18 cellular contexts compared by ENCODE assay signal in genomic region chr2:23505218-23505983, GRCh38.
A peak's percentile ranks its signal among the peaks of the same experiment; 100 is the strongest.
DNase-seq lines count a peak whose midpoint lies in the region; ATAC-seq and TF ChIP-seq lines count a peak whose summit lies in the region.
"Had no signal": no experiment of that assay in that cellular context is flagged by ENCODE, and none has a peak within 500 bp of the region (broad histone marks: within the 10 kb centered on the region; RNA-seq: fewer than 3 reads in every experiment).

No MANE protein-coding gene starts in this region.

- no peak overlapping the region for H3K18ac ChIP-seq in mesendoderm (ENCODE audit: low read length)

- H3K27ac ChIP-seq in DOHH2 (ENCODE audit: low read depth, low read length) (no peak overlapping the region), lower lobe of right lung (no peak overlapping the region), mesendoderm (ENCODE audit: low read depth, low read length) (no peak overlapping the region)
- H3K27ac ChIP-seq: coronary artery, spleen had no signal

- peak; percentile 27; the same call in 1 of the 2 replicates for TF ChIP-seq RAD21 in Ishikawa (IDR thresholded peaks at IDR 0.05; ENCODE audit: low read depth)

- H3K27ac Mint-ChIP-seq in brain: peak overlapping the region in 3 of 5 experiments; percentile 36 to 90 (median 45)
- H3K27ac Mint-ChIP-seq: activated T-helper 2 cell treated with anti-CD3 and anti-CD28 coated beads, Interferon-gamma antibody, Interleukin-2, Interleukin-4, amounts not matched to agents 10 μg/mL and 5 μg/mL and 100 μg/mL, durations not matched to agents 14 hours and 24 hours and 36 hours; CD14-positive monocyte had no signal

- DNase-seq in lower lobe of right lung (peak; percentile 36), mesendoderm (no peak), NCI-H2171 treated with DMSO at 0.1 percent for 48 hours (lab: John Stamatoyannopoulos, UW) (no peak)
- no peak for DNase-seq in stimulated activated CD4-positive, alpha-beta T cell treated with anti-CD3 and anti-CD28 coated beads, Interleukin-1b, Interleukin-23, amount 100 ng/mL, for 48 hours
- DNase-seq: activated CD8-positive, alpha-beta memory T cell treated with anti-CD3 and anti-CD28 coated beads for 24 hours; amniotic stem cell; erythroblast; heart right ventricle; left colon; spleen; stimulated activated naive CD8-positive, alpha-beta T cell treated with anti-CD3 and anti-CD28 coated beads, Interleukin-15, amount 100 ng/mL, for 72 hours had no signal

- H3K23ac ChIP-seq in mesendoderm (ENCODE audit: low read length): no peak overlapping the region

- H3K4me1 ChIP-seq in DOHH2 (ENCODE audit: control insufficient read depth, low read length): no peaks in the 10 kb centered on the region
- H3K4me1 ChIP-seq in lower lobe of right lung: peaks cover 27% of the 10 kb centered on the region
- no peaks in the 10 kb centered on the region for H3K4me1 ChIP-seq in mesendoderm (ENCODE audit: control insufficient read depth, low read depth, low read length)

- H4K20me1 ChIP-seq in DOHH2 (ENCODE audit: control insufficient read depth, insufficient read depth, low read depth, low read length): no peaks in the 10 kb centered on the region

- TF ChIP-seq EP300 in Ishikawa (IDR thresholded peaks at IDR 0.05; ENCODE audit: borderline replicate concordance): no peak

- H3K9me3 Mint-ChIP-seq in brain: no peaks in the 10 kb centered on the region
- H3K9me3 Mint-ChIP-seq: activated T-helper 2 cell treated with anti-CD3 and anti-CD28 coated beads, Interferon-gamma antibody, Interleukin-2, Interleukin-4, amounts not matched to agents 10 μg/mL and 5 μg/mL and 100 μg/mL, durations not matched to agents 14 hours and 24 hours and 36 hours; stimulated activated naive CD8-positive, alpha-beta T cell treated with anti-CD3 and anti-CD28 coated beads, Interleukin-15, amount 100 ng/mL, for 72 hours had no signal

- H3K9me2 ChIP-seq in DOHH2 (replicated peaks; ENCODE audit: control insufficient read depth, low read length): no peaks in the 10 kb centered on the region

- H3K79me1 ChIP-seq in mesendoderm (ENCODE audit: low read length): no peaks in the 10 kb centered on the region

- no CpG with 5 or more reads among the region's 9 CpGs for WGBS in mesendoderm (ENCODE audit: extremely low coverage, insufficient coverage, low lambda C conversion rate)

- TF ChIP-seq CTCF in DOHH2 (IDR thresholded peaks at IDR 0.05; ENCODE audit: low read depth, low read length, poor library complexity, severe bottlenecking) (peak; percentile 50), brain (conservative IDR thresholded peaks at IDR 0.05) (no peak), lower lobe of right lung (IDR thresholded peaks at IDR 0.05) (no peak)

- H3K4me1 Mint-ChIP-seq in brain: peaks cover 93% of the 10 kb centered on the region

- H4K5ac ChIP-seq in mesendoderm (ENCODE audit: low read length): no peak overlapping the region

- no peaks in the 10 kb centered on the region for H3K9me3 ChIP-seq in DOHH2 (ENCODE audit: control insufficient read depth, insufficient read depth, low read length)
- H3K9me3 ChIP-seq in lower lobe of right lung: no peaks in the 10 kb centered on the region
- H3K9me3 ChIP-seq: heart right ventricle, spleen had no signal

- H3F3A ChIP-seq in DOHH2 (ENCODE audit: control insufficient read depth, insufficient read depth): no peaks in the 10 kb centered on the region

- no peak overlapping the region for H3K4me3 Mint-ChIP-seq in brain
- H3K4me3 Mint-ChIP-seq: stimulated activated naive CD8-positive, alpha-beta T cell treated with anti-CD3 and anti-CD28 coated beads, Interleukin-15, amount 100 ng/mL, for 72 hours had no signal

- H3K27me3 Mint-ChIP-seq in brain: peaks cover 9% of the 10 kb centered on the region

- H4K8ac ChIP-seq in mesendoderm (ENCODE audit: low read depth, low read length): no peak overlapping the region

- no peak overlapping the region for H2BK5ac ChIP-seq in mesendoderm (ENCODE audit: low read length)

- H2BK15ac ChIP-seq in mesendoderm (replicated peaks; ENCODE audit: low read depth): no peak overlapping the region

- H3K56ac ChIP-seq in mesendoderm (ENCODE audit: low read length): no peak overlapping the region

- H3K27me3 ChIP-seq in DOHH2 (ENCODE audit: control insufficient read depth, low read length): no peaks in the 10 kb centered on the region
- no peaks in the 10 kb centered on the region for H3K27me3 ChIP-seq in lower lobe of right lung (ENCODE audit: low read depth)
- H3K27me3 ChIP-seq in mesendoderm (ENCODE audit: insufficient read depth, low read length, poor library complexity): no peaks in the 10 kb centered on the region

- H3K4me3 ChIP-seq in DOHH2 (ENCODE audit: low read length): no peak overlapping the region
- H3K4me3 ChIP-seq in lower lobe of right lung: no peak overlapping the region
- H3K4me3 ChIP-seq in mesendoderm (ENCODE audit: low read length): no peak overlapping the region
- H3K4me3 ChIP-seq: coronary artery, heart right ventricle, spleen had no signal

- H2BK120ac ChIP-seq in mesendoderm (ENCODE audit: low read depth, low read length): no peak overlapping the region

- H3K4ac ChIP-seq in mesendoderm (ENCODE audit: low read depth, low read length): no peak overlapping the region

- no peak for ATAC-seq in lower lobe of right lung
- ATAC-seq in GM21737 (IDR thresholded peaks at IDR 0.05; ENCODE audit: unreplicated experiment): no peak
- ATAC-seq: left colon; stimulated activated naive CD8-positive, alpha-beta T cell treated with anti-CD3 and anti-CD28 coated beads, Interleukin-15, amount 100 ng/mL, for 72 hours had no signal

- no peaks in the 10 kb centered on the region for H3K36me3 ChIP-seq in DOHH2 (ENCODE audit: control insufficient read depth, low read length)
- H3K36me3 ChIP-seq in lower lobe of right lung: no peaks in the 10 kb centered on the region
- H3K36me3 ChIP-seq in mesendoderm (ENCODE audit: control insufficient read depth, insufficient read depth, low read length): no peaks in the 10 kb centered on the region
- H3K36me3 ChIP-seq: heart right ventricle, spleen had no signal

- H3K4me2 ChIP-seq in DOHH2 (ENCODE audit: low read length) (no peak overlapping the region), mesendoderm (ENCODE audit: low read length) (no peak overlapping the region)

- H3K36me3 Mint-ChIP-seq in brain: no peaks in the 10 kb centered on the region
- H3K36me3 Mint-ChIP-seq: CD14-positive monocyte had no signal

- no peak overlapping the region for H2AK5ac ChIP-seq in mesendoderm (ENCODE audit: low read length)

- no peak overlapping the region for H3K9ac ChIP-seq in mesendoderm (ENCODE audit: low read length)

- intact Hi-C loops in lower lobe of right lung (cut with DNase I): no loop called here

- H3K79me2 ChIP-seq in DOHH2 (ENCODE audit: control insufficient read depth, low read length): no peaks in the 10 kb centered on the region
- no peaks in the 10 kb centered on the region for H3K79me2 ChIP-seq in mesendoderm (ENCODE audit: control insufficient read depth, insufficient read depth, low read length)

TF ChIP-seq in Ishikawa, 13 proteins besides CTCF, POLR2A, EP300 and RAD21:
- TF ChIP-seq CEBPB (IDR thresholded peaks at IDR 0.05) (no peak), TCF12 (IDR thresholded peaks at IDR 0.05; ENCODE audit: low read depth) (no peak), REST (IDR thresholded peaks at IDR 0.05; ENCODE audit: low read depth) (no peak), NFIC (IDR thresholded peaks at IDR 0.05) (no peak), FOXM1 (IDR thresholded peaks at IDR 0.05; ENCODE audit: borderline replicate concordance, low read depth) (no peak), TEAD4 (IDR thresholded peaks at IDR 0.05) (no peak), YY1 (IDR thresholded peaks at IDR 0.05; ENCODE audit: low read depth) (no peak), MAX (IDR thresholded peaks at IDR 0.05) (no peak), CREB1 (IDR thresholded peaks at IDR 0.05; ENCODE audit: low read depth) (no peak), EGR1 (IDR thresholded peaks at IDR 0.05) (no peak), ZBTB7A (IDR thresholded peaks at IDR 0.05; ENCODE audit: low read depth) (no peak), TAF1 (IDR thresholded peaks at IDR 0.05; ENCODE audit: low read depth) (no peak), USF1 (IDR thresholded peaks at IDR 0.05) (no peak)
TF ChIP-seq in Ishikawa: peak in this region for 0.
